Comparison of ENCODE assay signal across 9 cellular contexts in genomic region chr15:29090617-29091466, GRCh38.
DNase-seq lines count a peak whose midpoint lies in the region; ATAC-seq and TF ChIP-seq lines count a peak whose summit lies in the region.
"Had no signal": no experiment of that assay in that cellular context is flagged by ENCODE, and none has a peak within 500 bp of the region (broad histone marks: within the 10 kb centered on the region; RNA-seq: fewer than 3 reads in every experiment).

No MANE protein-coding gene starts in this region.

- ATAC-seq in GM21367 (IDR thresholded peaks at IDR 0.05; ENCODE audit: unreplicated experiment): no peak

- TF ChIP-seq CTCF in OCI-LY3 (IDR thresholded peaks at IDR 0.05; ENCODE audit: low read depth, low read length): peak; percentile 88

- H3K4me3 Mint-ChIP-seq in immature natural killer cell: peak overlapping the region; percentile 81 to 92 (median 84)

- H3K27me3 ChIP-seq in OCI-LY3 (ENCODE audit: low read depth, low read length): no peaks in the 10 kb centered on the region

- DNase-seq in NCI-H2081 (lab: John Stamatoyannopoulos, UW): peak; percentile 8 to 37
- no peak for DNase-seq in NCI-H2081 treated with DMSO at 0.1 percent for 48 hours (lab: John Stamatoyannopoulos, UW)
- DNase-seq in activated naive CD4-positive, alpha-beta T cell (lab: John Stamatoyannopoulos, UW): peak in 3 of 4 experiments; percentile 11 to 27 (median 19)
- DNase-seq in immature natural killer cell: peak; percentile 55 to 67 (median 63)
- DNase-seq in stimulated activated CD8-positive, alpha-beta memory T cell treated with anti-CD3 and anti-CD28 coated beads, Interleukin-4, amount 100 ng/mL, for 24 hours (ENCODE audit: low read depth): peak; percentile 28
- no peak for DNase-seq in GM19238 (ENCODE audit: insufficient read length, low spot score)

- H3K4me3 ChIP-seq in OCI-LY3 (ENCODE audit: low read length): no peak overlapping the region

- H3K4me1 ChIP-seq in OCI-LY3 (ENCODE audit: low read length): peaks cover 18% of the 10 kb centered on the region

- peaks cover 0 to 6% (median 3%) of the 10 kb centered on the region in 3 donors for H3K36me3 Mint-ChIP-seq in immature natural killer cell

- peak overlapping the region; percentile 86 to 97 (median 95) for H3K27ac Mint-ChIP-seq in immature natural killer cell

- H4K20me1 ChIP-seq in OCI-LY3 (ENCODE audit: insufficient read depth, low read length): no peaks in the 10 kb centered on the region

- H3K4me2 ChIP-seq in OCI-LY3 (ENCODE audit: low read length): peak overlapping the region; percentile 30

- H3K79me2 ChIP-seq in OCI-LY3 (ENCODE audit: low read length): no peaks in the 10 kb centered on the region

- peaks cover 41 to 42% of the 10 kb centered on the region in 2 donors for H3K4me1 Mint-ChIP-seq in immature natural killer cell

- H3K27ac ChIP-seq in OCI-LY3 (ENCODE audit: low read length): no peak overlapping the region

- H3K9ac ChIP-seq in OCI-LY3 (ENCODE audit: low read length): no peak overlapping the region

- H3K27me3 Mint-ChIP-seq in immature natural killer cell (ENCODE audit: low read depth in 3 of 3): peaks cover 0 to 2% (median 2%) of the 10 kb centered on the region in 3 donors
- H3K27me3 Mint-ChIP-seq: stimulated activated naive CD8-positive, alpha-beta T cell treated with anti-CD3 and anti-CD28 coated beads, Interleukin-15, Interleukin-2, amounts not matched to agents 100 ng/mL and 50 ng/mL, for 24 hours had no signal

- H3K9me3 Mint-ChIP-seq in immature natural killer cell: no peaks in the 10 kb centered on the region
- H3K9me3 Mint-ChIP-seq: stimulated activated naive CD8-positive, alpha-beta T cell treated with anti-CD3 and anti-CD28 coated beads, Interleukin-15, Interleukin-2, amounts not matched to agents 100 ng/mL and 50 ng/mL, for 24 hours had no signal

- H3K9me3 ChIP-seq in OCI-LY3 (ENCODE audit: insufficient read depth, low read length): no peaks in the 10 kb centered on the region

- H3K36me3 ChIP-seq in OCI-LY3 (replicated peaks; ENCODE audit: low read depth, low read length): no peaks in the 10 kb centered on the region

- 0 out of 2 replicates have a peak overlapping the region, but pooled peaks have one; percentile 59 for H2AFZ ChIP-seq in OCI-LY3 (ENCODE audit: low read depth, low read length)

Comparison
In these comparisons a context has a peak if more than half of its experiments do, and no peak if none do; other contexts are left out.
1. DNase-seq: peak in NCI-H2081 (2 of 2), activated naive CD4-positive, alpha-beta T cell (3 of 4), immature natural killer cell (3 of 3) and stimulated activated CD8-positive, alpha-beta memory T cell treated with anti-CD3 and anti-CD28 coated beads, Interleukin-4, amount 100 ng/mL, for 24 hours (single experiment); none in NCI-H2081 treated with DMSO at 0.1 percent for 48 hours (single experiment) and GM19238 (single experiment).